In genomic region chr17:50871369-50871768, GRCh38 we compare ENCODE assay signal across 14 cellular contexts. TPM values are rescaled to one million over a fixed set of nuclear protein-coding genes. Genes with fewer than 3 reads are reported as not detected.
DNase-seq lines count a peak whose midpoint lies in the region; ATAC-seq and TF ChIP-seq lines count a peak whose summit lies in the region.
"Had no signal": no experiment of that assay in that cellular context is flagged by ENCODE, and none has a peak within 500 bp of the region (broad histone marks: within the 10 kb centered on the region; RNA-seq: fewer than 3 reads in every experiment).

No MANE protein-coding gene starts in this region.

- no peak for TF ChIP-seq CTCF in ascending aorta (IDR thresholded peaks at IDR 0.05)

- peaks cover 57% of the 10 kb centered on the region for H3K4me1 ChIP-seq in CD4-positive, CD25-positive, alpha-beta regulatory T cell (ENCODE audit: control insufficient read depth, insufficient read depth, low read length, poor library complexity, severe bottlenecking)
- peaks cover 0 to 30% of the 10 kb centered on the region in 2 donors for H3K4me1 ChIP-seq in ascending aorta

- peak; percentile 41 to 83 (median 82) for DNase-seq in CD4-positive, CD25-positive, alpha-beta regulatory T cell
- DNase-seq in Jurkat, Clone E6-1 (ENCODE audit: low read depth, low spot score), result peak; percentile 72
- DNase-seq in activated CD4-positive, alpha-beta memory T cell treated with anti-CD3 and anti-CD28 coated beads for 36 hours, result peak; percentile 50
- peak; percentile 70 to 81 (median 75) for DNase-seq in immature natural killer cell
- no peak for DNase-seq in ascending aorta (ENCODE audit: low spot score in 2 of 2)
- no peak for DNase-seq in NCI-H1694 treated with DMSO at 0.1 percent for 48 hours (lab: John Stamatoyannopoulos, UW)
- no peak for DNase-seq in activated CD4-positive, CD25-positive, alpha-beta regulatory T cell treated with anti-CD3 and anti-CD28 coated beads, Interleukin-2, amount 50 U/mL, for 72 hours
- DNase-seq in anterior cingulate cortex (lab: John Stamatoyannopoulos, UW), result no peak
- DNase-seq: IMR-90, NCI-H345, sigmoid colon had no signal

- peak; percentile 27 to 38 for ATAC-seq in CD4-positive, CD25-positive, alpha-beta regulatory T cell (ENCODE audit: low read depth in 2 of 2)
- ATAC-seq: esophagus mucosa, Right ventricle myocardium inferior had no signal

- H3K9me3 Mint-ChIP-seq in CD4-positive, CD25-positive, alpha-beta regulatory T cell, result no peaks in the 10 kb centered on the region
- no peaks in the 10 kb centered on the region for H3K9me3 Mint-ChIP-seq in activated CD4-positive, alpha-beta memory T cell treated with anti-CD3 and anti-CD28 coated beads for 36 hours
- no peaks in the 10 kb centered on the region for H3K9me3 Mint-ChIP-seq in immature natural killer cell

- intact Hi-C loops in activated CD4-positive, alpha-beta memory T cell treated with anti-CD3 and anti-CD28 coated beads for 36 hours (cut with micrococcal nuclease), result loop anchor here (1.0 kb wide), 1 partner anchor 39 kb away; no protein-coding TSS in a partner anchor
- intact Hi-C loops in ascending aorta (cut with DNase I), result no loop called here

- POLR2A ChIA-PET in activated CD4-positive, alpha-beta memory T cell treated with anti-CD3 and anti-CD28 coated beads for 36 hours (lab: Charles Lee), result no interaction called here

- no peaks in the 10 kb centered on the region for H3K36me3 Mint-ChIP-seq in CD4-positive, CD25-positive, alpha-beta regulatory T cell
- no peaks in the 10 kb centered on the region for H3K36me3 Mint-ChIP-seq in activated CD4-positive, alpha-beta memory T cell treated with anti-CD3 and anti-CD28 coated beads for 36 hours
- H3K36me3 Mint-ChIP-seq in immature natural killer cell, result no peaks in the 10 kb centered on the region

- H3K4me3 Mint-ChIP-seq in CD4-positive, CD25-positive, alpha-beta regulatory T cell, result peak overlapping the region; percentile 71 to 84 (median 82)
- no peak overlapping the region for H3K4me3 Mint-ChIP-seq in activated CD4-positive, alpha-beta memory T cell treated with anti-CD3 and anti-CD28 coated beads for 36 hours
- H3K4me3 Mint-ChIP-seq in immature natural killer cell, result peak overlapping the region; percentile 66 to 86 (median 78)

- H3K27ac ChIP-seq in CD4-positive, CD25-positive, alpha-beta regulatory T cell (ENCODE audit: insufficient read depth, low read length, poor library complexity, severe bottlenecking), result peak overlapping the region; percentile 63
- no peak overlapping the region for H3K27ac ChIP-seq in ascending aorta
- H3K27ac ChIP-seq: cardiac muscle cell had no signal

- no peaks in the 10 kb centered on the region for H3K9me3 ChIP-seq in CD4-positive, CD25-positive, alpha-beta regulatory T cell (ENCODE audit: control insufficient read depth in 2 of 2, low read length in 2 of 2)
- no peaks in the 10 kb centered on the region for H3K9me3 ChIP-seq in ascending aorta
- H3K9me3 ChIP-seq: sigmoid colon had no signal

- no peaks in the 10 kb centered on the region for H3K36me3 ChIP-seq in CD4-positive, CD25-positive, alpha-beta regulatory T cell (ENCODE audit: control insufficient read depth, insufficient read depth, low read length)
- H3K36me3 ChIP-seq in ascending aorta, result no peaks in the 10 kb centered on the region
- H3K36me3 ChIP-seq: cardiac muscle cell, sigmoid colon had no signal

- peak overlapping the region; percentile 56 to 89 (median 86) for H3K27ac Mint-ChIP-seq in CD4-positive, CD25-positive, alpha-beta regulatory T cell
- H3K27ac Mint-ChIP-seq in activated CD4-positive, alpha-beta memory T cell treated with anti-CD3 and anti-CD28 coated beads for 36 hours, result peak overlapping the region; percentile 3
- peak overlapping the region; percentile 48 to 88 (median 58) for H3K27ac Mint-ChIP-seq in immature natural killer cell

- peaks cover 29 to 56% (median 45%) of the 10 kb centered on the region in 4 donors for H3K4me1 Mint-ChIP-seq in CD4-positive, CD25-positive, alpha-beta regulatory T cell
- H3K4me1 Mint-ChIP-seq in activated CD4-positive, alpha-beta memory T cell treated with anti-CD3 and anti-CD28 coated beads for 36 hours (ENCODE audit: low read depth), result peaks cover 39% of the 10 kb centered on the region
- peaks cover 45 to 46% of the 10 kb centered on the region in 2 donors for H3K4me1 Mint-ChIP-seq in immature natural killer cell

- peak overlapping the region; percentile 64 for H3K4me3 ChIP-seq in CD4-positive, CD25-positive, alpha-beta regulatory T cell (ENCODE audit: low read depth, low read length)
- no peak overlapping the region for H3K4me3 ChIP-seq in Jurkat, Clone E6-1 (ENCODE audit: low read length)
- H3K4me3 ChIP-seq in ascending aorta, result no peak overlapping the region
- H3K4me3 ChIP-seq: cardiac muscle cell, sigmoid colon had no signal

- H3K27me3 ChIP-seq in CD4-positive, CD25-positive, alpha-beta regulatory T cell (ENCODE audit: control insufficient read depth, insufficient read depth, low read length), result no peaks in the 10 kb centered on the region
- no peaks in the 10 kb centered on the region for H3K27me3 ChIP-seq in ascending aorta
- H3K27me3 ChIP-seq: cardiac muscle cell, sigmoid colon had no signal

- CTCF ChIA-PET in activated CD4-positive, alpha-beta memory T cell treated with anti-CD3 and anti-CD28 coated beads for 36 hours (lab: Charles Lee), result interaction anchor here (1.6 kb wide), 1 partner anchor 18 kb away, joined by 5 read pairs; no protein-coding TSS in a partner anchor

- no peaks in the 10 kb centered on the region for H3K27me3 Mint-ChIP-seq in CD4-positive, CD25-positive, alpha-beta regulatory T cell
- no peaks in the 10 kb centered on the region for H3K27me3 Mint-ChIP-seq in activated CD4-positive, alpha-beta memory T cell treated with anti-CD3 and anti-CD28 coated beads for 36 hours
- peaks cover 21 to 30% (median 29%) of the 10 kb centered on the region in 3 donors for H3K27me3 Mint-ChIP-seq in immature natural killer cell (ENCODE audit: low read depth in 3 of 3)

RNA-seq across cellular contexts. Expression of gene TOB1, which starts 5.2 kb away (rescaled TPM):
- 254 TPM for total RNA-seq in CD4-positive, CD25-positive, alpha-beta regulatory T cell
- polyA plus RNA-seq in CD4-positive, CD25-positive, alpha-beta regulatory T cell, result 10 to 100 TPM; 30.7 to 60.7 (median 36.3) TPM
- polyA plus RNA-seq in Jurkat, Clone E6-1 (2012; ENCODE audit: insufficient read depth, insufficient read length), result 13.0 TPM
- total RNA-seq in activated CD4-positive, alpha-beta memory T cell treated with anti-CD3 and anti-CD28 coated beads for 36 hours, result 10 to 100 TPM; 42.3 to 44.1 TPM
- polyA plus RNA-seq in immature natural killer cell, result 10 to 100 TPM in 2 of 3 donors, 1 to 10 TPM in 1; 8.9 to 23.7 (median 10.3) TPM
- total RNA-seq in ascending aorta, result 41.7 TPM

RNA-seq across cellular contexts. Expression of gene WFIKKN2, which starts 36.0 kb away (rescaled TPM):
- not detected for total RNA-seq in CD4-positive, CD25-positive, alpha-beta regulatory T cell
- not detected for polyA plus RNA-seq in CD4-positive, CD25-positive, alpha-beta regulatory T cell
- not detected for polyA plus RNA-seq in Jurkat, Clone E6-1 (2012; ENCODE audit: insufficient read depth, insufficient read length)
- total RNA-seq in activated CD4-positive, alpha-beta memory T cell treated with anti-CD3 and anti-CD28 coated beads for 36 hours, result not detected
- not detected for polyA plus RNA-seq in immature natural killer cell
- total RNA-seq in ascending aorta, result not detected
- total RNA-seq: cardiac muscle cell, esophagus mucosa, IMR-90 had no signal

Comparison
In these comparisons a context has a peak if more than half of its experiments do, and no peak if none do; other contexts are left out.
1. DNase-seq: peak in CD4-positive, CD25-positive, alpha-beta regulatory T cell (3 of 3), Jurkat, Clone E6-1 (single experiment), activated CD4-positive, alpha-beta memory T cell treated with anti-CD3 and anti-CD28 coated beads for 36 hours (single experiment) and immature natural killer cell (3 of 3); none in ascending aorta (0 of 2), NCI-H1694 treated with DMSO at 0.1 percent for 48 hours (single experiment), activated CD4-positive, CD25-positive, alpha-beta regulatory T cell treated with anti-CD3 and anti-CD28 coated beads, Interleukin-2, amount 50 U/mL, for 72 hours (single experiment) and anterior cingulate cortex (0 of 58).
2. H3K27ac Mint-ChIP-seq: peak in every context shown above with its lines; median percentile 86 in CD4-positive, CD25-positive, alpha-beta regulatory T cell; 58 in immature natural killer cell; 3 in activated CD4-positive, alpha-beta memory T cell treated with anti-CD3 and anti-CD28 coated beads for 36 hours.